ENCODE assay signal across 7 cellular contexts in the genomic region with DNA sequence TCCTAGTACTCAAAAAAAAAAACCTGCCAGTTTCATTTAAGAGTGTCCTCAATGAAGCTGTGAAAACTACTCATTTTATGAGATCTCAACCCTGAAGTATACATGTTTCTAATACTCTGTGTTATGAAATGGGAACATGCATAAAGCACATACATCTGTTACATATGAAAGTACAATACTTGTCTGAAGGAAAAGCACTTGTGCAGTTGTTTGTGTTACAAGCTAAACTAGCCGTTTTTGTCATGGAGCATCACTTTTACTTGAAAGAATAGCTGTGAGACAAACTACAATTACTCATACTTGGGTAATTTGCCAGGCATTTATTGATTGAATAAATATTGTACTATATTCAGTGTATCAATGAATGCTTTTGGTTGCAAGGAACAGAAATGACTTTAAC.
"Had no signal": no experiment of that assay in that cellular context is flagged by ENCODE, and none has a peak within 500 bp of the region (broad histone marks: within the 10 kb centered on the region; RNA-seq: fewer than 3 reads in every experiment).

No MANE protein-coding gene starts in this region.

- FAIRE-seq: H54, HTR-8/SVneo had no signal

- DNase-seq: GM23248, GOT3, H9, HCEC 1CT, KG1 had no signal

- H3K9ac ChIP-seq: GM23248 had no signal

- H3K4me3 ChIP-seq: GM23248 had no signal

- H3K27ac ChIP-seq: GM23248 had no signal

- H2AFZ ChIP-seq: GM23248 had no signal
